10 cellular contexts compared by ENCODE assay signal in genomic region chr6:169172435-169172834, GRCh38.
DNase-seq lines count a peak whose midpoint lies in the region; ATAC-seq and TF ChIP-seq lines count a peak whose summit lies in the region.
"Had no signal": no experiment of that assay in that cellular context is flagged by ENCODE, and none has a peak within 500 bp of the region (broad histone marks: within the 10 kb centered on the region; RNA-seq: fewer than 3 reads in every experiment).

No MANE protein-coding gene starts in this region.

- TF ChIP-seq CTCF in AG10803 (conservative IDR thresholded peaks at IDR 0.05; ENCODE audit: low read length) (no peak), nephron (IDR thresholded peaks at IDR 0.05; ENCODE audit: unreplicated experiment in 3 of 3) (no peak)

- DNase-seq in AG10803 (ENCODE audit: low read depth) (peak; percentile 90), NCI-H226 (peak; percentile 99), KBM-7 (no peak), iPS-NIHi11 (ENCODE audit: low spot score) (no peak), KG1 (lab: John Stamatoyannopoulos, UW) (no peak)
- DNase-seq: NCI-H1694 treated with DMSO at 0.1 percent for 48 hours, occipital lobe had no signal

- no peak overlapping the region for H3K4me3 Mint-ChIP-seq in nephron

- H3K4me3 ChIP-seq in AG10803 (ENCODE audit: low read length) = no peak overlapping the region

- peak; percentile 45 for ATAC-seq in esophagus mucosa
- ATAC-seq in GM21423 (IDR thresholded peaks at IDR 0.05; ENCODE audit: unreplicated experiment) = no peak

- H3K36me3 Mint-ChIP-seq in nephron (ENCODE audit: low read depth) = no peaks in the 10 kb centered on the region

- H3K27me3 Mint-ChIP-seq in nephron (ENCODE audit: low read depth) = peaks cover 6% of the 10 kb centered on the region

- in situ Hi-C loops in KBM-7 (cut with MboI; ENCODE audit: low pct_unique_long_range_greater_than_20kb, low sequenced_read_pairs) = no loop called here

- H3K27ac Mint-ChIP-seq in nephron = peak overlapping the region; percentile 33 to 71 (median 54)

- H3K4me1 Mint-ChIP-seq in nephron = peaks cover 63% of the 10 kb centered on the region

- no peaks in the 10 kb centered on the region for H3K9me3 Mint-ChIP-seq in nephron

Comparison
In these comparisons a context has a peak if more than half of its experiments do, and no peak if none do; other contexts are left out.
1. DNase-seq: peak in AG10803 (single experiment) and NCI-H226 (single experiment); none in KBM-7 (single experiment), iPS-NIHi11 (single experiment) and KG1 (single experiment).